In the genomic region with DNA sequence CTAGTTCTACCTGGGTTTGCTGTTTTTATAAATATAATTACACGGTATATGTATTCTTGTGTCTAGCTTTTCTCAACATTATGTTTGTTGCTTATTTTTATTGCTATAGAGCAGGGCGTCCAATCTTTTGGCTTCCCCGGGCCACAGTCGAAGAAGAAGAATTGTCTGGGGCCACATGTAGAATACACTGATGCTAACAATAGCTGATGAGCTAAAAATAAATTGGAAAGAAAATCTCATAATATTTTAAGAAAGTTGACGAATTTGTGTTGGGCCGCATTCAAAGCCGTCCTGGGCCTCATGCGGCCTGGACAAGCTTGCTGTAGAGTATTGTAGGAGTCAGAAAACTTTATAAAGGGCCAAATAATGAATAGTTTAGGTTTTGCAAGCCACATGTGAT, we compare ENCODE assay signal across 28 cellular contexts. TPM values are rescaled to one million over a fixed set of nuclear protein-coding genes. Genes with fewer than 3 reads are reported as not detected.
DNase-seq lines count a peak whose midpoint lies in the region; ATAC-seq and TF ChIP-seq lines count a peak whose summit lies in the region.
"Had no signal": no experiment of that assay in that cellular context is flagged by ENCODE, and none has a peak within 500 bp of the region (broad histone marks: within the 10 kb centered on the region; RNA-seq: fewer than 3 reads in every experiment).

No MANE protein-coding gene starts in this region.

- CTCF ChIA-PET in PC-3 (lab: Charles Lee) = no interaction called here

- TF ChIP-seq POLR2A in esophagus muscularis mucosa (IDR thresholded peaks at IDR 0.05; ENCODE audit: low read depth) = no peak

- H4K20me1 ChIP-seq in BLaER1 = no peaks in the 10 kb centered on the region
- no peaks in the 10 kb centered on the region for H4K20me1 ChIP-seq in BLaER1 treated with 17β-estradiol and CSF1 and Interleukin-3, amounts not matched to agents 10 nM and 100 nM
- H4K20me1 ChIP-seq in PC-3 (ENCODE audit: low read length) = no peaks in the 10 kb centered on the region

- H3K4me2 ChIP-seq in BLaER1 = peak overlapping the region; percentile 61
- H3K4me2 ChIP-seq in BLaER1 treated with 17β-estradiol and CSF1 and Interleukin-3, amounts not matched to agents 10 nM and 100 nM = peak overlapping the region in 9 of 11 experiments; percentile 10 to 70 (median 47); a peak in 15 of 22 replicates
- no peak overlapping the region for H3K4me2 ChIP-seq in PC-3 (ENCODE audit: low read length)

- H3K9ac ChIP-seq in BLaER1 (no peak overlapping the region), PC-3 (ENCODE audit: low read length) (no peak overlapping the region)
- H3K9ac ChIP-seq in BLaER1 treated with 17β-estradiol and CSF1 and Interleukin-3, amounts not matched to agents 10 nM and 100 nM = no peak overlapping the region

- H3K27ac Mint-ChIP-seq in mesothelial cell of epicardium = no peak overlapping the region
- H3K27ac Mint-ChIP-seq: CD14-positive monocyte; CD4-positive, alpha-beta memory T cell; CD4-positive, CD25-positive, alpha-beta regulatory T cell had no signal

- DNase-seq in esophagus muscularis mucosa (ENCODE audit: extremely low spot score) (peak; percentile 60), sciatic nerve (ENCODE audit: low spot score) (no peak), mesothelial cell of epicardium (ENCODE audit: low spot score in 2 of 2, unreplicated experiment in 2 of 2) (no peak), PC-3 (no peak), NCI-H1694 (lab: John Stamatoyannopoulos, UW) (no peak)
- DNase-seq in activated effector memory CD4-positive, alpha-beta T cell treated with Interleukin-2 at 50 U/mL for 16 hours = no peak
- DNase-seq: 8988T; ACHN; BE2C; C1 segment of cervical spinal cord; CD4-positive, alpha-beta memory T cell; CD4-positive, CD25-positive, alpha-beta regulatory T cell; CD8-positive, alpha-beta memory T cell; COR-L47; DMS 273 treated with DMSO at 0.1 percent for 48 hours; DMS153; DMS53; DMS79; DND-41; EL; GDM1 had no signal

- H3K79me2 ChIP-seq in PC-3 (ENCODE audit: low read length) = no peaks in the 10 kb centered on the region

- BruUV-seq in PC-3 (replicated peaks; lab: Mats Ljungman, UMichigan) = no TSS peak

- H3K36me3 ChIP-seq in BLaER1 (no peaks in the 10 kb centered on the region), esophagus muscularis mucosa (no peaks in the 10 kb centered on the region), PC-3 (ENCODE audit: low read depth, low read length) (no peaks in the 10 kb centered on the region)
- H3K36me3 ChIP-seq in BLaER1 treated with 17β-estradiol and CSF1 and Interleukin-3, amounts not matched to agents 10 nM and 100 nM = no peaks in the 10 kb centered on the region
- H3K36me3 ChIP-seq: BE2C had no signal

- peaks cover 7% of the 10 kb centered on the region for H3K9me3 Mint-ChIP-seq in mesothelial cell of epicardium
- H3K9me3 Mint-ChIP-seq: CD8-positive, alpha-beta memory T cell had no signal

- no peak overlapping the region for H2AFZ ChIP-seq in PC-3 (ENCODE audit: low read length)

- TF ChIP-seq CTCF in esophagus muscularis mucosa (IDR thresholded peaks at IDR 0.05) = no peak
- no peak for TF ChIP-seq CTCF in mesothelial cell of epicardium (IDR thresholded peaks at IDR 0.05; ENCODE audit: unreplicated experiment)
- no peak for TF ChIP-seq CTCF in PC-3 (conservative IDR thresholded peaks at IDR 0.05; ENCODE audit: low read depth, low read length)

- H3K9me2 ChIP-seq in PC-3 (replicated peaks; ENCODE audit: low read length) = no peaks in the 10 kb centered on the region

- 58% methylated on average over 8 of the region's 8 CpGs for WGBS in esophagus muscularis mucosa

- H3K4me1 Mint-ChIP-seq in mesothelial cell of epicardium = no peaks in the 10 kb centered on the region

- H3K4me3 ChIP-seq in BLaER1 = no peak overlapping the region
- H3K4me3 ChIP-seq in BLaER1 treated with 17β-estradiol and CSF1 and Interleukin-3, amounts not matched to agents 10 nM and 100 nM = no peak overlapping the region
- no peak overlapping the region for H3K4me3 ChIP-seq in esophagus muscularis mucosa
- H3K4me3 ChIP-seq in PC-3 (ENCODE audit: low read length) = no peak overlapping the region
- H3K4me3 ChIP-seq: GM12878 had no signal

- H3K36me3 Mint-ChIP-seq in mesothelial cell of epicardium = no peaks in the 10 kb centered on the region
- H3K36me3 Mint-ChIP-seq: CD14-positive monocyte; CD4-positive, alpha-beta memory T cell; CD4-positive, CD25-positive, alpha-beta regulatory T cell had no signal

- peaks cover 28% of the 10 kb centered on the region for H3K27me3 Mint-ChIP-seq in mesothelial cell of epicardium (ENCODE audit: low read depth)
- H3K27me3 Mint-ChIP-seq: CD4-positive, alpha-beta memory T cell had no signal

- no peak overlapping the region for H3K4me3 Mint-ChIP-seq in mesothelial cell of epicardium
- H3K4me3 Mint-ChIP-seq: CD14-positive monocyte; CD4-positive, alpha-beta memory T cell; CD4-positive, CD25-positive, alpha-beta regulatory T cell; CD8-positive, alpha-beta memory T cell had no signal

- peak; percentile 13 for ATAC-seq in sciatic nerve
- no peak for ATAC-seq in PC-3
- ATAC-seq: GM12878 had no signal

- H3K9me3 ChIP-seq in BLaER1 (peaks cover 6% of the 10 kb centered on the region; the same call in 1 of the 2 replicates), esophagus muscularis mucosa (no peaks in the 10 kb centered on the region), PC-3 (ENCODE audit: low read length) (no peaks in the 10 kb centered on the region)
- peaks cover 0 to 17% (median 6%) of the 10 kb centered on the region in 11 experiments; a peak in 10 of 22 replicates for H3K9me3 ChIP-seq in BLaER1 treated with 17β-estradiol and CSF1 and Interleukin-3, amounts not matched to agents 10 nM and 100 nM (replicated peaks in 1 of 11)
- H3K9me3 ChIP-seq: BE2C had no signal

- TF ChIP-seq EP300 in esophagus muscularis mucosa (IDR thresholded peaks at IDR 0.05) = no peak

- 0 out of 2 replicates have a peak overlapping the region, but pooled peaks have one; percentile 4 for H3K27ac ChIP-seq in BLaER1
- no peak overlapping the region for H3K27ac ChIP-seq in BLaER1 treated with 17β-estradiol and CSF1 and Interleukin-3, amounts not matched to agents 10 nM and 100 nM
- H3K27ac ChIP-seq in esophagus muscularis mucosa (replicated peaks in 1 of 4) = no peak overlapping the region
- H3K27ac ChIP-seq in PC-3 (ENCODE audit: low read length) = no peak overlapping the region

- POLR2A ChIA-PET in PC-3 (lab: Charles Lee; ENCODE audit: unreplicated experiment) = no interaction called here

- no peaks in the 10 kb centered on the region for H3F3A ChIP-seq in PC-3 (ENCODE audit: low read length, unreplicated experiment)

- intact Hi-C loops in esophagus muscularis mucosa (cut with DNase I) = no loop called here
- intact Hi-C loops in sciatic nerve (cut with DNase I) = no loop called here
- intact Hi-C loops in PC-3 (cut with micrococcal nuclease) = no loop called here

- no peaks in the 10 kb centered on the region for H3K27me3 ChIP-seq in BLaER1
- H3K27me3 ChIP-seq in BLaER1 treated with 17β-estradiol and CSF1 and Interleukin-3, amounts not matched to agents 10 nM and 100 nM = no peaks in the 10 kb centered on the region
- no peaks in the 10 kb centered on the region for H3K27me3 ChIP-seq in esophagus muscularis mucosa
- H3K27me3 ChIP-seq in PC-3 (ENCODE audit: low read length) = peaks cover 20% of the 10 kb centered on the region
- H3K27me3 ChIP-seq: BE2C had no signal

- H3K4me1 ChIP-seq in BLaER1 (peaks cover 41% of the 10 kb centered on the region), esophagus muscularis mucosa (peaks cover 0 to 3% (median 0%) of the 10 kb centered on the region in 4 donors), PC-3 (ENCODE audit: insufficient read depth, low read length) (no peaks in the 10 kb centered on the region)
- H3K4me1 ChIP-seq in BLaER1 treated with 17β-estradiol and CSF1 and Interleukin-3, amounts not matched to agents 10 nM and 100 nM = peaks cover 9 to 35% (median 30%) of the 10 kb centered on the region in 10 experiments
- H3K4me1 ChIP-seq: BE2C had no signal

RNA-seq across cellular contexts. Expression of gene GPR12, which starts 33.9 kb away (rescaled TPM):
- total RNA-seq in esophagus muscularis mucosa (under 1 TPM in 3 of 4 donors, not detected in 1; 0.11 to 0.26 (median 0.17) TPM), sciatic nerve (0.53 TPM), mesothelial cell of epicardium (not detected in 3 replicates), PC-3 (2014; rRNA removed) (not detected in 2 replicates)
- total RNA-seq: A673; CD4-positive, alpha-beta memory T cell; CD4-positive, CD25-positive, alpha-beta regulatory T cell; CD8-positive, alpha-beta memory T cell; Daoy; G401; GM12878 had no signal
